16 cellular contexts compared by ENCODE assay signal in genomic region chr7:5667391-5667790, GRCh38.
DNase-seq lines count a peak whose midpoint lies in the region; ATAC-seq and TF ChIP-seq lines count a peak whose summit lies in the region.
"Had no signal": no experiment of that assay in that cellular context is flagged by ENCODE, and none has a peak within 500 bp of the region (broad histone marks: within the 10 kb centered on the region; RNA-seq: fewer than 3 reads in every experiment).

No MANE protein-coding gene starts in this region.

- H3K27ac Mint-ChIP-seq in activated naive CD8-positive, alpha-beta T cell treated with anti-CD3 and anti-CD28 coated beads for 36 hours: peak overlapping the region; percentile 56

- H3K9me3 Mint-ChIP-seq in activated naive CD8-positive, alpha-beta T cell treated with anti-CD3 and anti-CD28 coated beads for 36 hours: no peaks in the 10 kb centered on the region
- H3K9me3 Mint-ChIP-seq: central memory CD8-positive, alpha-beta T cell had no signal

- TF ChIP-seq POLR2A in right lobe of liver (IDR thresholded peaks at IDR 0.05): no peak
- no peak for TF ChIP-seq POLR2A in tibial nerve (IDR thresholded peaks at IDR 0.05)

- peaks cover 5% of the 10 kb centered on the region for H3K36me3 Mint-ChIP-seq in activated naive CD8-positive, alpha-beta T cell treated with anti-CD3 and anti-CD28 coated beads for 36 hours

- no peaks in the 10 kb centered on the region for H3K27me3 Mint-ChIP-seq in activated naive CD8-positive, alpha-beta T cell treated with anti-CD3 and anti-CD28 coated beads for 36 hours
- H3K27me3 Mint-ChIP-seq: central memory CD8-positive, alpha-beta T cell had no signal

- intact Hi-C loops in left cardiac atrium (cut with DNase I) (loop anchor here in 1 of 2 donors (10.0 kb wide), 1 partner anchor 173 kb away; no protein-coding TSS in a partner anchor), left ventricle myocardium superior (cut with micrococcal nuclease) (no loop called here), right lobe of liver (cut with DNase I) (loop anchor here in 1 of 2 donors (10.0 kb wide), 1 partner anchor 173 kb away; no protein-coding TSS in a partner anchor)

- H3K27ac ChIP-seq in right lobe of liver: no peak overlapping the region
- no peak overlapping the region for H3K27ac ChIP-seq in tibial nerve
- H3K27ac ChIP-seq: ovary had no signal

- DNase-seq in left cardiac atrium: peak; percentile 41
- DNase-seq in left ventricle myocardium superior: no peak
- no peak for DNase-seq in activated naive CD8-positive, alpha-beta T cell treated with anti-CD3 and anti-CD28 coated beads for 36 hours
- no peak for DNase-seq in right lobe of liver
- no peak for DNase-seq in tibial nerve (ENCODE audit: low spot score in 2 of 2)
- DNase-seq in dedifferentiated amniotic fluid mesenchymal stem cell (ENCODE audit: extremely low spot score): no peak
- DNase-seq in GM03348 (ENCODE audit: low spot score): no peak
- DNase-seq in NCI-H524 treated with DMSO at 0.1 percent for 48 hours (lab: John Stamatoyannopoulos, UW): no peak
- DNase-seq: activated CD4-positive, alpha-beta T cell treated with anti-CD3 and anti-CD28 coated beads, Interleukin-2, amount 50 U/mL, for 48 hours; activated gamma-delta T cell; DMS79; midbrain; NCI-H2171 treated with DMSO at 0.1 percent for 48 hours; OCI-M1; ovary had no signal

- peaks cover 36% of the 10 kb centered on the region for H3K4me1 Mint-ChIP-seq in activated naive CD8-positive, alpha-beta T cell treated with anti-CD3 and anti-CD28 coated beads for 36 hours

- TF ChIP-seq CTCF in right lobe of liver (IDR thresholded peaks at IDR 0.05) (no peak), tibial nerve (IDR thresholded peaks at IDR 0.05) (no peak)

- H3K4me1 ChIP-seq in right lobe of liver (peaks cover 2 to 11% (median 4%) of the 10 kb centered on the region in 4 donors), tibial nerve (peaks cover 0 to 16% (median 2%) of the 10 kb centered on the region in 4 donors)

- no peaks in the 10 kb centered on the region for H3K27me3 ChIP-seq in right lobe of liver
- H3K27me3 ChIP-seq in tibial nerve: no peaks in the 10 kb centered on the region
- H3K27me3 ChIP-seq: ovary had no signal

- H3K4me3 Mint-ChIP-seq in activated naive CD8-positive, alpha-beta T cell treated with anti-CD3 and anti-CD28 coated beads for 36 hours: no peak overlapping the region
- H3K4me3 Mint-ChIP-seq: central memory CD8-positive, alpha-beta T cell had no signal

- no peaks in the 10 kb centered on the region for H3K9me3 ChIP-seq in right lobe of liver
- no peaks in the 10 kb centered on the region for H3K9me3 ChIP-seq in tibial nerve
- H3K9me3 ChIP-seq: ovary had no signal

- no peaks in the 10 kb centered on the region for H3K36me3 ChIP-seq in right lobe of liver
- peaks cover 0 to 18% (median 0%) of the 10 kb centered on the region in 3 donors for H3K36me3 ChIP-seq in tibial nerve
- H3K36me3 ChIP-seq: ovary had no signal

- WGBS in right lobe of liver (ENCODE audit: insufficient coverage, low coverage, low lambda C conversion rate, missing lambda C conversion rate): 9% methylated on average over 1 of the region's 1 CpG
- WGBS in tibial nerve, 2 donors: 38 to 52% methylated on average over 1 of the region's 1 CpG

- H3K4me3 ChIP-seq in right lobe of liver (no peak overlapping the region), tibial nerve (no peak overlapping the region)
- H3K4me3 ChIP-seq: ovary had no signal

- peak; percentile 9 to 23 for ATAC-seq in left cardiac atrium
- no peak for ATAC-seq in left ventricle myocardium superior
- peak; percentile 11 to 55 (median 40) for ATAC-seq in right lobe of liver

- TF ChIP-seq EP300 in tibial nerve (IDR thresholded peaks at IDR 0.05): no peak
